Comparison of ENCODE assay signal across 1 cellular context in genomic region chr5:124030043-124030461, GRCh38.
TF ChIP-seq lines count a peak whose summit lies in the region.

No MANE protein-coding gene starts in this region.

TF ChIP-seq in SK-N-SH treated with all-trans-retinoic acid at 6 μM for 48 hours, 23 proteins besides CTCF, POLR2A, EP300 and RAD21 (continued from another document):
- TF ChIP-seq PATZ1 (CRISPR knock-in tag; IDR thresholded peaks at IDR 0.05; ENCODE audit: borderline replicate concordance) = no peak
- no peak for TF ChIP-seq ZC3H10 (CRISPR knock-in tag; IDR thresholded peaks at IDR 0.05)
- no peak for TF ChIP-seq CREB5 (CRISPR knock-in tag; IDR thresholded peaks at IDR 0.05; ENCODE audit: low read depth)
- TF ChIP-seq BACH2 (CRISPR knock-in tag; IDR thresholded peaks at IDR 0.05; ENCODE audit: borderline replicate concordance) = no peak
- TF ChIP-seq ARNTL (CRISPR knock-in tag; IDR thresholded peaks at IDR 0.05; ENCODE audit: borderline replicate concordance, low read depth) = no peak
- TF ChIP-seq ZFP30 (CRISPR knock-in tag; IDR thresholded peaks at IDR 0.05) = no peak
- TF ChIP-seq ISL1 (CRISPR knock-in tag; IDR thresholded peaks at IDR 0.05) = no peak
TF ChIP-seq in SK-N-SH treated with all-trans-retinoic acid at 6 μM for 48 hours: peak in this region for 0.
